ENCODE assay signal across 16 cellular contexts in genomic region chr17:79112471-79112870, GRCh38. TPM values are rescaled to one million over a fixed set of nuclear protein-coding genes. Genes with fewer than 3 reads are reported as not detected.
A peak's percentile ranks its signal among the peaks of the same experiment; 100 is the strongest.
DNase-seq lines count a peak whose midpoint lies in the region; ATAC-seq and TF ChIP-seq lines count a peak whose summit lies in the region.
"Had no signal": no experiment of that assay in that cellular context is flagged by ENCODE, and none has a peak within 500 bp of the region (broad histone marks: within the 10 kb centered on the region; RNA-seq: fewer than 3 reads in every experiment).

No MANE protein-coding gene starts in this region.

- H3K27me3 ChIP-seq in BLaER1 treated with 17β-estradiol and CSF1 and Interleukin-3, amounts not matched to agents 10 nM and 100 nM: peaks cover 0 to 9% (median 0%) of the 10 kb centered on the region in 11 experiments; a peak in 3 of 22 replicates
- H3K27me3 ChIP-seq in IMR-90 (ENCODE audit: control insufficient read depth, insufficient read depth, low read length): peaks cover 47% of the 10 kb centered on the region
- H3K27me3 ChIP-seq in heart right ventricle: peaks cover 0 to 54% (median 43%) of the 10 kb centered on the region in 7 donors

- DNase-seq in IMR-90 (no peak), NCI-H69 (lab: John Stamatoyannopoulos, UW) (no peak), heart right ventricle (no peak), DMS153 treated with DMSO at 0.1 percent for 48 hours (lab: John Stamatoyannopoulos, UW; ENCODE audit: unreplicated experiment) (no peak)
- DNase-seq: 8988T; ACHN; BE2C; C1 segment of cervical spinal cord; CD4-positive, CD25-positive, alpha-beta regulatory T cell; CD8-positive, alpha-beta memory T cell; COR-L47; DMS 273 treated with DMSO at 0.1 percent for 48 hours; DMS153; DMS79 treated with DMSO at 0.1 percent for 48 hours; GF-D8 had no signal

- dilution Hi-C loops in IMR-90 (cut with HindIII; ENCODE audit: low sequenced_read_pairs, unreplicated experiment): no loop called here

- no peak overlapping the region for H3K4me3 ChIP-seq in BLaER1 treated with 17β-estradiol and CSF1 and Interleukin-3, amounts not matched to agents 10 nM and 100 nM
- H3K4me3 ChIP-seq in IMR-90 (ENCODE audit: insufficient read depth, low read depth, low read length) (no peak overlapping the region), heart right ventricle (no peak overlapping the region)

- H2BK120ac ChIP-seq in IMR-90 (ENCODE audit: low read depth, low read length): no peak overlapping the region

- H3K9ac ChIP-seq in BLaER1 treated with 17β-estradiol and CSF1 and Interleukin-3, amounts not matched to agents 10 nM and 100 nM: no peak overlapping the region
- H3K9ac ChIP-seq in IMR-90 (ENCODE audit: low read depth, low read length): no peak overlapping the region

- H3K4ac ChIP-seq in IMR-90 (ENCODE audit: low read depth, low read length): no peak overlapping the region

- peak overlapping the region in 9 of 11 experiments; percentile 7 to 89 (median 72); a peak in 15 of 22 replicates for H3K4me2 ChIP-seq in BLaER1 treated with 17β-estradiol and CSF1 and Interleukin-3, amounts not matched to agents 10 nM and 100 nM
- H3K4me2 ChIP-seq in IMR-90 (ENCODE audit: low read depth, low read length): no peak overlapping the region

- no peak for TF ChIP-seq RAD21 in IMR-90 (IDR thresholded peaks at IDR 0.05; ENCODE audit: low read length)

- no peak for TF ChIP-seq POLR2A in IMR-90 (IDR thresholded peaks at IDR 0.05; ENCODE audit: low read depth, low read length)

- POLR2A ChIA-PET in IMR-90 (lab: Charles Lee; ENCODE audit: unreplicated experiment): interaction anchor here (1.1 kb wide), 1 partner anchor 38 kb away, joined by 4 read pairs; the partner anchor contains the start of gene ENGASE

- H3K36me3 ChIP-seq in BLaER1 treated with 17β-estradiol and CSF1 and Interleukin-3, amounts not matched to agents 10 nM and 100 nM: no peaks in the 10 kb centered on the region
- no peaks in the 10 kb centered on the region for H3K36me3 ChIP-seq in IMR-90 (ENCODE audit: control insufficient read depth, insufficient read depth, low read length)
- no peaks in the 10 kb centered on the region for H3K36me3 ChIP-seq in heart right ventricle
- H3K36me3 ChIP-seq: BE2C had no signal

- peaks cover 0 to 52% (median 0%) of the 10 kb centered on the region in 11 experiments; a peak in 5 of 22 replicates for H4K20me1 ChIP-seq in BLaER1 treated with 17β-estradiol and CSF1 and Interleukin-3, amounts not matched to agents 10 nM and 100 nM
- no peaks in the 10 kb centered on the region for H4K20me1 ChIP-seq in IMR-90 (ENCODE audit: insufficient read depth, low read length)

- H3K23ac ChIP-seq in IMR-90 (ENCODE audit: low read depth, low read length): no peak overlapping the region

- CTCF ChIA-PET in IMR-90 (lab: Yijun Ruan, JAX): interaction anchor here (0.8 kb wide), 1 partner anchor 281 kb away, joined by 4 read pairs; no protein-coding TSS in a partner anchor

- no peak overlapping the region for H3K56ac ChIP-seq in IMR-90 (ENCODE audit: extremely low read depth, insufficient read depth, low read length)

- no peaks in the 10 kb centered on the region for H3K9me3 ChIP-seq in BLaER1 treated with 17β-estradiol and CSF1 and Interleukin-3, amounts not matched to agents 10 nM and 100 nM (replicated peaks in 1 of 11)
- H3K9me3 ChIP-seq in IMR-90 (ENCODE audit: control insufficient read depth, insufficient read depth, low read length): no peaks in the 10 kb centered on the region
- no peaks in the 10 kb centered on the region for H3K9me3 ChIP-seq in heart right ventricle
- H3K9me3 ChIP-seq: BE2C had no signal

- no peak overlapping the region for H4K8ac ChIP-seq in IMR-90 (ENCODE audit: low read depth in 2 of 2, low read length in 2 of 2)

- H3K27ac ChIP-seq in BLaER1 treated with 17β-estradiol and CSF1 and Interleukin-3, amounts not matched to agents 10 nM and 100 nM: no peak overlapping the region
- H3K27ac ChIP-seq in IMR-90 (ENCODE audit: insufficient read depth, low read length): no peak overlapping the region
- no peak overlapping the region for H3K27ac ChIP-seq in heart right ventricle

- no peak overlapping the region for H4K91ac ChIP-seq in IMR-90 (ENCODE audit: insufficient read depth, low read depth, low read length)

- H2AFZ ChIP-seq in IMR-90 (replicated peaks; ENCODE audit: low read length, poor library complexity): no peak overlapping the region

- in situ Hi-C loops in IMR-90 (cut with MboI; ENCODE audit: low sequenced_read_pairs): no loop called here

- H2AK9ac ChIP-seq in IMR-90 (replicated peaks; ENCODE audit: low read depth, low read length, poor library complexity): peak overlapping the region; percentile 61

- no peak overlapping the region for H2BK15ac ChIP-seq in IMR-90 (ENCODE audit: low read depth, low read length)

- TF ChIP-seq CTCF in IMR-90 (conservative IDR thresholded peaks at IDR 0.05; ENCODE audit: low read depth, low read length): no peak
- TF ChIP-seq CTCF in heart right ventricle (IDR thresholded peaks at IDR 0.05): no peak

- no peak overlapping the region for H4K5ac ChIP-seq in IMR-90 (ENCODE audit: low read depth, low read length)

- no peak overlapping the region for H2BK20ac ChIP-seq in IMR-90 (ENCODE audit: low read depth, low read length)

- 53% methylated on average over 3 of the region's 11 CpGs; no CpG with 5 or more reads in 1 of the 2 experiments for WGBS in IMR-90 (ENCODE audit: extremely low coverage in 2 of 2, insufficient read length in 1 of 2), 2 experiments
- 78 to 86% methylated on average over 11 of the region's 11 CpGs for WGBS in heart right ventricle, 2 donors

- no TSS peak for BruUV-seq in IMR-90 (replicated peaks; lab: Mats Ljungman, UMichigan)

- H2BK5ac ChIP-seq in IMR-90 (ENCODE audit: low read depth, low read length, poor library complexity, severe bottlenecking): no peak overlapping the region

- peaks cover 0 to 82% (median 58%) of the 10 kb centered on the region in 10 experiments; a peak in 17 of 20 replicates for H3K4me1 ChIP-seq in BLaER1 treated with 17β-estradiol and CSF1 and Interleukin-3, amounts not matched to agents 10 nM and 100 nM
- H3K4me1 ChIP-seq in IMR-90 (ENCODE audit: control insufficient read depth, insufficient read depth, low read length) (no peaks in the 10 kb centered on the region), heart right ventricle (peaks cover 0 to 15% (median 3%) of the 10 kb centered on the region in 9 donors)

- ATAC-seq in IMR-90 (ENCODE audit: low read depth) (no peak), heart right ventricle (no peak)

- no peaks in the 10 kb centered on the region for H3K9me1 ChIP-seq in IMR-90 (ENCODE audit: insufficient read depth, low read length)

- no peak overlapping the region for H2AK5ac ChIP-seq in IMR-90 (ENCODE audit: low read depth, low read length)

- H3K18ac ChIP-seq in IMR-90 (ENCODE audit: low read depth, low read length): no peak overlapping the region

- no peak overlapping the region for H3K14ac ChIP-seq in IMR-90 (replicated peaks; ENCODE audit: low read depth, low read length)

- no peaks in the 10 kb centered on the region for H3K79me1 ChIP-seq in IMR-90 (ENCODE audit: low read depth in 1 of 2, low read length in 2 of 2)

- intact Hi-C loops in IMR-90 (cut with micrococcal nuclease): no loop called here
- intact Hi-C loops in heart right ventricle (cut with DNase I): no loop called here

TF ChIP-seq in IMR-90, 13 proteins besides CTCF, POLR2A, EP300 and RAD21:
- TF ChIP-seq BHLHE40 (IDR thresholded peaks at IDR 0.05; ENCODE audit: low read depth, low read length) (no peak), USF2 (IDR thresholded peaks at IDR 0.05; ENCODE audit: low read depth, low read length) (no peak), MAFK (IDR thresholded peaks at IDR 0.05; ENCODE audit: low read depth, low read length) (no peak), FOS (IDR thresholded peaks at IDR 0.05; ENCODE audit: low read depth, low read length) (no peak)

RNA-seq across cellular contexts. Expression of gene ENGASE, which starts 37.8 kb away (rescaled TPM):
- total RNA-seq in IMR-90 (2012; rRNA removed): 2.5 and 3.9 TPM in 2 replicates
- 10.4 and 12.1 TPM in 2 replicates for polyA plus RNA-seq in IMR-90 (2012; rRNA removed)
- 5.4 and 8.9 TPM in 2 replicates for polyA plus RNA-seq in IMR-90 (2012; cell fraction: cytosol; rRNA removed)
- 108 and 158 TPM in 2 replicates for polyA plus RNA-seq in IMR-90 (2012; cell fraction: nucleus; rRNA removed; ENCODE audit: low replicate concordance)
- 10 to 100 TPM; 20.1 to 45.5 (median 26.6) TPM for total RNA-seq in heart right ventricle
- 10 to 100 TPM in 1 of 2 donors, 1 to 10 TPM in 1; 9.7 to 54.1 TPM for polyA plus RNA-seq in heart right ventricle
